1 cellular context compared by ENCODE assay signal in genomic region chr2:7429733-7430132, GRCh38.
TF ChIP-seq lines count a peak whose summit lies in the region.

No MANE protein-coding gene starts in this region.

TF ChIP-seq in GM23338, 12 proteins besides CTCF, POLR2A, EP300 and RAD21:
- TF ChIP-seq ZNF462 (CRISPR knock-in tag; IDR thresholded peaks at IDR 0.05): 0 out of 2 replicates have a peak, but pooled peaks have one; percentile 33
- no peak for TF ChIP-seq EZH2phosphoT487 (IDR thresholded peaks at IDR 0.05; ENCODE audit: unreplicated experiment)
